Comparison of ENCODE assay signal across 2 cellular contexts in genomic region chr1:40770296-40771070, GRCh38.
TF ChIP-seq lines count a peak whose summit lies in the region.

No MANE protein-coding gene starts in this region.

TF ChIP-seq in HepG2, 621 proteins besides CTCF, POLR2A, EP300 and RAD21:
- TF ChIP-seq ZNF577 (CRISPR knock-in tag; IDR thresholded peaks at IDR 0.05; ENCODE audit: borderline replicate concordance, low read depth) (no peak), RNF219 (CRISPR knock-in tag; IDR thresholded peaks at IDR 0.05) (no peak), AGO2 (optimal IDR thresholded peaks at IDR 0.05; ENCODE audit: low read depth, low read length) (peak; percentile 67), KDM3A (CRISPR knock-in tag; IDR thresholded peaks at IDR 0.05; ENCODE audit: low read depth) (no peak), HHEX (CRISPR knock-in tag; IDR thresholded peaks at IDR 0.05) (no peak)
TF ChIP-seq in HepG2: peak in this region for 1.

TF ChIP-seq in H1, 55 proteins besides CTCF, POLR2A, EP300 and RAD21:
- TF ChIP-seq SP1 (IDR thresholded peaks at IDR 0.05; ENCODE audit: low read depth, low read length): no peak
- TF ChIP-seq SIRT6 (IDR thresholded peaks at IDR 0.05; ENCODE audit: low read length): no peak
- TF ChIP-seq EGR1 (IDR thresholded peaks at IDR 0.05; ENCODE audit: borderline replicate concordance, low read depth, low read length): no peak
- no peak for TF ChIP-seq RFX5 (IDR thresholded peaks at IDR 0.05; ENCODE audit: borderline replicate concordance, low read depth, low read length)
- no peak for TF ChIP-seq SRF (IDR thresholded peaks at IDR 0.05; ENCODE audit: low read depth, low read length)
- TF ChIP-seq FOSL1 (IDR thresholded peaks at IDR 0.05; ENCODE audit: insufficient read depth, low read depth, low read length): no peak
- no peak for TF ChIP-seq SP4 (IDR thresholded peaks at IDR 0.05; ENCODE audit: low read length)
- TF ChIP-seq TCF12 (IDR thresholded peaks at IDR 0.05; ENCODE audit: low read depth, low read length): no peak
- TF ChIP-seq SP2 (IDR thresholded peaks at IDR 0.05; ENCODE audit: low read length): no peak
- no peak for TF ChIP-seq GABPA (IDR thresholded peaks at IDR 0.05; ENCODE audit: borderline replicate concordance, insufficient read depth, low read length)
- TF ChIP-seq KDM5A (IDR thresholded peaks at IDR 0.05; ENCODE audit: low read length): no peak
